1 cellular context compared by ENCODE assay signal in the genomic region with DNA sequence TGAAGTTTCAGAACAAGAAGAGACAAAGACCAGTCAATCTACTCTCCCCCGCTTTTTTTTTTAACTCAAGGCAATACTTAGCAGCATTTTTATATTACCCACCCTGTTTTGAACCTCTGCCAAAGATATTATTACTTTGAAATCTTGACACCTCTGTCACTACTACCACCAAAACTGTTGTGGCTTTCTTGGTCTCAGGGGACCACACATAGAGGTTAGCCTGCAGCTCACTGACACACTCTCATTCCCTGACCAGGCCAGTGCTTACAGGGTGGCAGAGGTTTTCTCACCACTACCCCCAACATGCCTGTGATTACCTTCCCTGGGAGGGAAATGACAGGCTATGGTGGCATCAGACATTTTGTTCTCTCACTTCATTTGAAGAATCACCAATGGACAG.
A peak's percentile ranks its signal among the peaks of the same experiment; 100 is the strongest.
TF ChIP-seq lines count a peak whose summit lies in the region.

No MANE protein-coding gene starts in this region.

TF ChIP-seq in GM12878, 131 proteins besides CTCF, POLR2A, EP300 and RAD21 (continued from another document and continues in another):
- TF ChIP-seq, protein P1, sequence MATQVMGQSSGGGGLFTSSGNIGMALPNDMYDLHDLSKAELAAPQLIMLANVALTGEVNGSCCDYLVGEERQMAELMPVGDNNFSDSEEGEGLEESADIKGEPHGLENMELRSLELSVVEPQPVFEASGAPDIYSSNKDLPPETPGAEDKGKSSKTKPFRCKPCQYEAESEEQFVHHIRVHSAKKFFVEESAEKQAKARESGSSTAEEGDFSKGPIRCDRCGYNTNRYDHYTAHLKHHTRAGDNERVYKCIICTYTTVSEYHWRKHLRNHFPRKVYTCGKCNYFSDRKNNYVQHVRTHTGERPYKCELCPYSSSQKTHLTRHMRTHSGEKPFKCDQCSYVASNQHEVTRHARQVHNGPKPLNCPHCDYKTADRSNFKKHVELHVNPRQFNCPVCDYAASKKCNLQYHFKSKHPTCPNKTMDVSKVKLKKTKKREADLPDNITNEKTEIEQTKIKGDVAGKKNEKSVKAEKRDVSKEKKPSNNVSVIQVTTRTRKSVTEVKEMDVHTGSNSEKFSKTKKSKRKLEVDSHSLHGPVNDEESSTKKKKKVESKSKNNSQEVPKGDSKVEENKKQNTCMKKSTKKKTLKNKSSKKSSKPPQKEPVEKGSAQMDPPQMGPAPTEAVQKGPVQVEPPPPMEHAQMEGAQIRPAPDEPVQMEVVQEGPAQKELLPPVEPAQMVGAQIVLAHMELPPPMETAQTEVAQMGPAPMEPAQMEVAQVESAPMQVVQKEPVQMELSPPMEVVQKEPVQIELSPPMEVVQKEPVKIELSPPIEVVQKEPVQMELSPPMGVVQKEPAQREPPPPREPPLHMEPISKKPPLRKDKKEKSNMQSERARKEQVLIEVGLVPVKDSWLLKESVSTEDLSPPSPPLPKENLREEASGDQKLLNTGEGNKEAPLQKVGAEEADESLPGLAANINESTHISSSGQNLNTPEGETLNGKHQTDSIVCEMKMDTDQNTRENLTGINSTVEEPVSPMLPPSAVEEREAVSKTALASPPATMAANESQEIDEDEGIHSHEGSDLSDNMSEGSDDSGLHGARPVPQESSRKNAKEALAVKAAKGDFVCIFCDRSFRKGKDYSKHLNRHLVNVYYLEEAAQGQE (IDR thresholded peaks at IDR 0.05; ENCODE audit: low read depth, low read length), result no peak
- no peak for TF ChIP-seq ESRRA (IDR thresholded peaks at IDR 0.05; ENCODE audit: low read length)
- no peak for TF ChIP-seq CHD1 (IDR thresholded peaks at IDR 0.05; ENCODE audit: low read depth, low read length)
- no peak for TF ChIP-seq E2F8 (IDR thresholded peaks at IDR 0.05; ENCODE audit: low read depth, partially characterized antibody)
- TF ChIP-seq RCOR1 (conservative IDR thresholded peaks at IDR 0.05; ENCODE audit: low read depth, low read length), result no peak
- TF ChIP-seq RBBP5 (conservative IDR thresholded peaks at IDR 0.05), result no peak
- no peak for TF ChIP-seq LARP7 (IDR thresholded peaks at IDR 0.05)
- TF ChIP-seq NR2F1 (conservative IDR thresholded peaks at IDR 0.05), result peak; percentile 32; the same call in 1 of the 2 replicates
- TF ChIP-seq MTA3 (IDR thresholded peaks at IDR 0.05; ENCODE audit: borderline replicate concordance, low read length), result no peak
- peak in 1 of 2 experiments; percentile 40; a peak in 1 of 4 replicates for TF ChIP-seq BHLHE40 (IDR thresholded peaks at IDR 0.05; ENCODE audit: borderline replicate concordance in 1 of 2, low read depth in 2 of 2, low read length in 1 of 2)
- no peak for TF ChIP-seq SREBF1 (IDR thresholded peaks at IDR 0.05; ENCODE audit: low read length)
- TF ChIP-seq, protein P2, sequence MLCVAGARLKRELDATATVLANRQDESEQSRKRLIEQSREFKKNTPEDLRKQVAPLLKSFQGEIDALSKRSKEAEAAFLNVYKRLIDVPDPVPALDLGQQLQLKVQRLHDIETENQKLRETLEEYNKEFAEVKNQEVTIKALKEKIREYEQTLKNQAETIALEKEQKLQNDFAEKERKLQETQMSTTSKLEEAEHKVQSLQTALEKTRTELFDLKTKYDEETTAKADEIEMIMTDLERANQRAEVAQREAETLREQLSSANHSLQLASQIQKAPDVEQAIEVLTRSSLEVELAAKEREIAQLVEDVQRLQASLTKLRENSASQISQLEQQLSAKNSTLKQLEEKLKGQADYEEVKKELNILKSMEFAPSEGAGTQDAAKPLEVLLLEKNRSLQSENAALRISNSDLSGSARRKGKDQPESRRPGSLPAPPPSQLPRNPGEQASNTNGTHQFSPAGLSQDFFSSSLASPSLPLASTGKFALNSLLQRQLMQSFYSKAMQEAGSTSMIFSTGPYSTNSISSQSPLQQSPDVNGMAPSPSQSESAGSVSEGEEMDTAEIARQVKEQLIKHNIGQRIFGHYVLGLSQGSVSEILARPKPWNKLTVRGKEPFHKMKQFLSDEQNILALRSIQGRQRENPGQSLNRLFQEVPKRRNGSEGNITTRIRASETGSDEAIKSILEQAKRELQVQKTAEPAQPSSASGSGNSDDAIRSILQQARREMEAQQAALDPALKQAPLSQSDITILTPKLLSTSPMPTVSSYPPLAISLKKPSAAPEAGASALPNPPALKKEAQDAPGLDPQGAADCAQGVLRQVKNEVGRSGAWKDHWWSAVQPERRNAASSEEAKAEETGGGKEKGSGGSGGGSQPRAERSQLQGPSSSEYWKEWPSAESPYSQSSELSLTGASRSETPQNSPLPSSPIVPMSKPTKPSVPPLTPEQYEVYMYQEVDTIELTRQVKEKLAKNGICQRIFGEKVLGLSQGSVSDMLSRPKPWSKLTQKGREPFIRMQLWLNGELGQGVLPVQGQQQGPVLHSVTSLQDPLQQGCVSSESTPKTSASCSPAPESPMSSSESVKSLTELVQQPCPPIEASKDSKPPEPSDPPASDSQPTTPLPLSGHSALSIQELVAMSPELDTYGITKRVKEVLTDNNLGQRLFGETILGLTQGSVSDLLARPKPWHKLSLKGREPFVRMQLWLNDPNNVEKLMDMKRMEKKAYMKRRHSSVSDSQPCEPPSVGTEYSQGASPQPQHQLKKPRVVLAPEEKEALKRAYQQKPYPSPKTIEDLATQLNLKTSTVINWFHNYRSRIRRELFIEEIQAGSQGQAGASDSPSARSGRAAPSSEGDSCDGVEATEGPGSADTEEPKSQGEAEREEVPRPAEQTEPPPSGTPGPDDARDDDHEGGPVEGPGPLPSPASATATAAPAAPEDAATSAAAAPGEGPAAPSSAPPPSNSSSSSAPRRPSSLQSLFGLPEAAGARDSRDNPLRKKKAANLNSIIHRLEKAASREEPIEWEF (IDR thresholded peaks at IDR 0.05; ENCODE audit: insufficient replicate concordance, low read depth, low read length), result no peak
- TF ChIP-seq NRF1 (conservative IDR thresholded peaks at IDR 0.05; ENCODE audit: low read depth, low read length), result no peak
- TF ChIP-seq, protein P3, sequence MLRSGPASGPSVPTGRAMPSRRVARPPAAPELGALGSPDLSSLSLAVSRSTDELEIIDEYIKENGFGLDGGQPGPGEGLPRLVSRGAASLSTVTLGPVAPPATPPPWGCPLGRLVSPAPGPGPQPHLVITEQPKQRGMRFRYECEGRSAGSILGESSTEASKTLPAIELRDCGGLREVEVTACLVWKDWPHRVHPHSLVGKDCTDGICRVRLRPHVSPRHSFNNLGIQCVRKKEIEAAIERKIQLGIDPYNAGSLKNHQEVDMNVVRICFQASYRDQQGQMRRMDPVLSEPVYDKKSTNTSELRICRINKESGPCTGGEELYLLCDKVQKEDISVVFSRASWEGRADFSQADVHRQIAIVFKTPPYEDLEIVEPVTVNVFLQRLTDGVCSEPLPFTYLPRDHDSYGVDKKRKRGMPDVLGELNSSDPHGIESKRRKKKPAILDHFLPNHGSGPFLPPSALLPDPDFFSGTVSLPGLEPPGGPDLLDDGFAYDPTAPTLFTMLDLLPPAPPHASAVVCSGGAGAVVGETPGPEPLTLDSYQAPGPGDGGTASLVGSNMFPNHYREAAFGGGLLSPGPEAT (IDR thresholded peaks at IDR 0.05; ENCODE audit: low read depth), result peak; percentile 42; the same call in 1 of the 2 replicates
- no peak for TF ChIP-seq ZNF24 (IDR thresholded peaks at IDR 0.05)
- 0 out of 2 replicates have a peak, but pooled peaks have one; percentile 15 for TF ChIP-seq MEF2A (IDR thresholded peaks at IDR 0.05; ENCODE audit: insufficient read depth, low read depth, low read length)
- no peak for TF ChIP-seq ATF3 (IDR thresholded peaks at IDR 0.05; ENCODE audit: borderline replicate concordance, extremely low read depth, low read depth, low read length)
- no peak for TF ChIP-seq PKNOX1 (IDR thresholded peaks at IDR 0.05)
- TF ChIP-seq SREBF2 (IDR thresholded peaks at IDR 0.05; ENCODE audit: low read length), result no peak
- no peak for TF ChIP-seq ZNF217 (IDR thresholded peaks at IDR 0.05)
- no peak for TF ChIP-seq ETV6 (conservative IDR thresholded peaks at IDR 0.05 in 1 of 2, IDR thresholded peaks at IDR 0.05 in 1 of 2; ENCODE audit: borderline replicate concordance in 1 of 2, low read depth in 1 of 2)
- TF ChIP-seq RAD51 (IDR thresholded peaks at IDR 0.05), result no peak
- TF ChIP-seq IRF4 (IDR thresholded peaks at IDR 0.05; ENCODE audit: low read depth, low read length), result no peak
- no peak for TF ChIP-seq RFX5 (IDR thresholded peaks at IDR 0.05; ENCODE audit: low read depth, low read length)
- TF ChIP-seq ZNF274 (IDR thresholded peaks at IDR 0.05; ENCODE audit: insufficient read depth, insufficient read length), result no peak
- TF ChIP-seq POLR2AphosphoS2 (IDR thresholded peaks at IDR 0.05; ENCODE audit: low read depth, low read length), result no peak
- TF ChIP-seq CBFB (IDR thresholded peaks at IDR 0.05; ENCODE audit: low read depth), result 0 out of 2 replicates have a peak, but pooled peaks have one; percentile 36
- TF ChIP-seq ZNF207 (IDR thresholded peaks at IDR 0.05; ENCODE audit: borderline replicate concordance), result no peak
- TF ChIP-seq NR2C1 (IDR thresholded peaks at IDR 0.05), result no peak
- TF ChIP-seq TARDBP (IDR thresholded peaks at IDR 0.05; ENCODE audit: borderline replicate concordance), result no peak
- TF ChIP-seq RUNX3 (IDR thresholded peaks at IDR 0.05; ENCODE audit: low read length), result peak; percentile 94
- peak; percentile 11; the same call in 1 of the 2 replicates for TF ChIP-seq CREM (IDR thresholded peaks at IDR 0.05; ENCODE audit: low read depth)
- TF ChIP-seq CBX5 (IDR thresholded peaks at IDR 0.05; ENCODE audit: low read depth), result no peak
- TF ChIP-seq BCLAF1 (IDR thresholded peaks at IDR 0.05), result no peak
- no peak for TF ChIP-seq CHD4 (IDR thresholded peaks at IDR 0.05)
- no peak; the same call in 1 of the 2 replicates for TF ChIP-seq FOXM1 (IDR thresholded peaks at IDR 0.05; ENCODE audit: low read depth, low read length)
- no peak for TF ChIP-seq FOS (IDR thresholded peaks at IDR 0.05; ENCODE audit: borderline replicate concordance, extremely low read depth, insufficient read length)
- no peak for TF ChIP-seq KAT2A (conservative IDR thresholded peaks at IDR 0.05; ENCODE audit: control insufficient read depth, low read depth, low read length)
- TF ChIP-seq SUZ12 (IDR thresholded peaks at IDR 0.05; ENCODE audit: unreplicated experiment), result no peak
- TF ChIP-seq, protein P4, sequence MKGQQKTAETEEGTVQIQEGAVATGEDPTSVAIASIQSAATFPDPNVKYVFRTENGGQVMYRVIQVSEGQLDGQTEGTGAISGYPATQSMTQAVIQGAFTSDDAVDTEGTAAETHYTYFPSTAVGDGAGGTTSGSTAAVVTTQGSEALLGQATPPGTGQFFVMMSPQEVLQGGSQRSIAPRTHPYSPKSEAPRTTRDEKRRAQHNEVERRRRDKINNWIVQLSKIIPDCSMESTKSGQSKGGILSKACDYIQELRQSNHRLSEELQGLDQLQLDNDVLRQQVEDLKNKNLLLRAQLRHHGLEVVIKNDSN (IDR thresholded peaks at IDR 0.05; ENCODE audit: borderline replicate concordance, extremely low read length, insufficient read depth, low read depth, low read length), result no peak
- TF ChIP-seq HDAC6 (IDR thresholded peaks at IDR 0.05; ENCODE audit: unreplicated experiment), result no peak
- TF ChIP-seq ZSCAN29 (IDR thresholded peaks at IDR 0.05), result no peak
- no peak for TF ChIP-seq DPF2 (IDR thresholded peaks at IDR 0.05)
- no peak for TF ChIP-seq ZZZ3 (IDR thresholded peaks at IDR 0.05; ENCODE audit: control insufficient read depth, insufficient read length, low read depth)
- TF ChIP-seq RB1 (IDR thresholded peaks at IDR 0.05; ENCODE audit: borderline replicate concordance), result no peak
- peak; percentile 51 for TF ChIP-seq SMAD1 (IDR thresholded peaks at IDR 0.05; ENCODE audit: low read depth, partially characterized antibody)
- no peak for TF ChIP-seq NBN (IDR thresholded peaks at IDR 0.05)
- no peak for TF ChIP-seq TAF1 (IDR thresholded peaks at IDR 0.05; ENCODE audit: borderline replicate concordance, low read depth, low read length)
